8 cellular contexts compared by ENCODE assay signal in genomic region chr16:69187891-69188451, GRCh38. TPM values are rescaled to one million over a fixed set of nuclear protein-coding genes. Genes with fewer than 3 reads are reported as not detected.
DNase-seq lines count a peak whose midpoint lies in the region; ATAC-seq and TF ChIP-seq lines count a peak whose summit lies in the region.

No MANE protein-coding gene starts in this region.

- H3K4me2 ChIP-seq in BLaER1 (peak overlapping the region; percentile 97), HCT116 (ENCODE audit: low read length) (peak overlapping the region; percentile 94)

- ATAC-seq in HCT116 (peak; percentile 6; the same call in 1 of the 2 replicates), right cardiac atrium (peak; percentile 23 to 57), HG03442 (IDR thresholded peaks at IDR 0.05; ENCODE audit: unreplicated experiment) (no peak)

- no peak for TF ChIP-seq RAD21 in HCT116 (IDR thresholded peaks at IDR 0.05; ENCODE audit: low read depth)

- POLR2A ChIA-PET in HCT116 (lab: Charles Lee): no interaction called here

- H3K9me2 ChIP-seq in HCT116 (ENCODE audit: insufficient read depth): no peaks in the 10 kb centered on the region

- BruUV-seq in HCT116 (replicated peaks; lab: Mats Ljungman, UMichigan): no TSS peak

- RAD21 ChIA-PET in HCT116 (lab: Charles Lee; ENCODE audit: low non-redundant PET in 1 of 2, low total read pairs in 2 of 2, uncharacterized antibody in 2 of 2, unreplicated experiment in 2 of 2): interaction anchor here in 1 of 2 experiments (0.6 kb wide), 1 partner anchor 86 kb away, joined by 3 read pairs; no protein-coding TSS in a partner anchor

- H3K27me3 ChIP-seq in BLaER1 (no peaks in the 10 kb centered on the region), HCT116 (ENCODE audit: insufficient read depth, low read length) (no peaks in the 10 kb centered on the region), SJCRH30 (no peaks in the 10 kb centered on the region), right cardiac atrium (ENCODE audit: control insufficient read depth, insufficient read depth) (no peaks in the 10 kb centered on the region)

- CTCF ChIA-PET in HCT116 (lab: Charles Lee): no interaction called here

- intact Hi-C loops in HCT116 (cut with micrococcal nuclease): no loop called here
- intact Hi-C loops in right cardiac atrium (cut with DNase I): no loop called here

- H3K9me3 ChIP-seq in BLaER1: no peaks in the 10 kb centered on the region
- H3K9me3 ChIP-seq in HCT116 (ENCODE audit: control insufficient read depth in 1 of 2, insufficient read depth in 1 of 2, low read depth in 1 of 2, low read length in 2 of 2): no peaks in the 10 kb centered on the region
- no peaks in the 10 kb centered on the region for H3K9me3 ChIP-seq in SJCRH30 (replicated peaks)
- H3K9me3 ChIP-seq in right cardiac atrium (ENCODE audit: control insufficient read depth, low read length): no peaks in the 10 kb centered on the region

- no peak for TF ChIP-seq CTCF in HCT116 (IDR thresholded peaks at IDR 0.05 in 2 of 3, conservative IDR thresholded peaks at IDR 0.05 in 1 of 3; ENCODE audit: borderline replicate concordance in 1 of 3, insufficient read depth in 1 of 3, low read depth in 2 of 3, low read length in 2 of 3)

- H3K36me3 ChIP-seq in BLaER1: no peaks in the 10 kb centered on the region
- H3K36me3 ChIP-seq in HCT116 (ENCODE audit: control insufficient read depth in 1 of 2, insufficient read depth in 2 of 2, low read length in 2 of 2): no peaks in the 10 kb centered on the region
- H3K36me3 ChIP-seq in SJCRH30: no peaks in the 10 kb centered on the region

- H2AFZ ChIP-seq in HCT116 (ENCODE audit: low read depth, low read length, poor library complexity, severe bottlenecking): no peak overlapping the region

- H3K79me2 ChIP-seq in HCT116 (ENCODE audit: insufficient read depth, low read length): peaks cover 47% of the 10 kb centered on the region

- DNase-seq in HCT116 (ENCODE audit: low read depth, low spot score): no peak
- DNase-seq in SJCRH30: peak; percentile 34 to 54
- DNase-seq in right cardiac atrium: peak; percentile 62 to 84 (median 83)
- DNase-seq in putamen (ENCODE audit: low spot score): peak; percentile 46
- no peak for DNase-seq in HuH-7 (ENCODE audit: low spot score)

- H4K20me1 ChIP-seq in BLaER1: peaks cover 50% of the 10 kb centered on the region
- no peaks in the 10 kb centered on the region for H4K20me1 ChIP-seq in HCT116 (ENCODE audit: insufficient read depth)

- H3K4me1 ChIP-seq in BLaER1 (peaks cover 49% of the 10 kb centered on the region), HCT116 (ENCODE audit: control insufficient read depth in 1 of 2, insufficient read depth in 2 of 2, low read length in 2 of 2) (peaks cover 23 to 41% of the 10 kb centered on the region in 2 experiments), SJCRH30 (no peaks in the 10 kb centered on the region), right cardiac atrium (ENCODE audit: control insufficient read depth, insufficient read depth, low read length) (peaks cover 3% of the 10 kb centered on the region)

- no peak for TF ChIP-seq POLR2A in HCT116 (IDR thresholded peaks at IDR 0.05; ENCODE audit: borderline replicate concordance, extremely low read depth, insufficient read depth, insufficient read length)

- peak overlapping the region; percentile 87 for H3K27ac ChIP-seq in BLaER1
- H3K27ac ChIP-seq in HCT116 (ENCODE audit: low read depth, low read length): peak overlapping the region; percentile 82
- peak overlapping the region; percentile 66; the same call in 1 of the 2 replicates for H3K27ac ChIP-seq in SJCRH30
- peak overlapping the region; percentile 51 for H3K27ac ChIP-seq in adipose tissue (ENCODE audit: low read depth, low read length)
- H3K27ac ChIP-seq in right cardiac atrium (ENCODE audit: low read length): peak overlapping the region; percentile 62

- H3K9ac ChIP-seq in BLaER1 (peak overlapping the region; percentile 86), HCT116 (ENCODE audit: low read length) (peak overlapping the region; percentile 74)

- 0 to 1% (median 0%) methylated on average over 24 of the region's 24 CpGs for WGBS in adipose tissue, 3 donors
- WGBS in right cardiac atrium: under 1% methylated on average over 24 of the region's 24 CpGs

- H3K4me3 ChIP-seq in BLaER1 (peak overlapping the region; percentile 97), HCT116 (replicated peaks in 1 of 2; ENCODE audit: low read depth in 1 of 2, low read length in 2 of 2) (peak overlapping the region; percentile 71 to 76), SJCRH30 (peak overlapping the region; percentile 83), right cardiac atrium (ENCODE audit: low read length) (peak overlapping the region; percentile 91)

TF ChIP-seq in HCT116, 20 proteins besides CTCF, POLR2A, EP300 and RAD21:
- peak; percentile 16; the same call in 1 of the 2 replicates for TF ChIP-seq MAX (IDR thresholded peaks at IDR 0.05)
- TF ChIP-seq SIN3A (IDR thresholded peaks at IDR 0.05; ENCODE audit: low read depth): no peak
- TF ChIP-seq JUND (IDR thresholded peaks at IDR 0.05): no peak
- TF ChIP-seq SP1 (IDR thresholded peaks at IDR 0.05; ENCODE audit: low read depth): no peak
- no peak for TF ChIP-seq TCF7L2 (IDR thresholded peaks at IDR 0.05; ENCODE audit: borderline replicate concordance, extremely low read depth, insufficient read depth, insufficient read length)

RNA-seq across cellular contexts. Expression of gene SNTB2, which starts 1.0 kb away (rescaled TPM):
- total RNA-seq in HCT116 (2021; ENCODE audit: unreplicated experiment): 38.1 TPM
- polyA plus RNA-seq in HCT116 (2012): 8.0 and 10.6 TPM in 2 replicates
- total RNA-seq in SJCRH30 (2014; rRNA removed; shearing (Covaris generic)): 12.5 and 14.0 TPM in 2 replicates
- 10 to 100 TPM in 1 of 3 donors, 1 to 10 TPM in 2; 3.3 to 20.9 (median 8.9) TPM for polyA plus RNA-seq in adipose tissue
- total RNA-seq in right cardiac atrium: 10 to 100 TPM; 19.8 to 30.4 (median 22.4) TPM
- polyA plus RNA-seq in right cardiac atrium: 7.0 TPM

RNA-seq across cellular contexts. Expression of gene UTP4, which starts 55.5 kb away (rescaled TPM):
- 125 TPM for total RNA-seq in HCT116 (2021; ENCODE audit: unreplicated experiment)
- polyA plus RNA-seq in HCT116 (2012): 78.2 and 80.1 TPM in 2 replicates
- 23.8 and 31.4 TPM in 2 replicates for total RNA-seq in SJCRH30 (2014; rRNA removed; shearing (Covaris generic))
- 10 to 100 TPM; 17.6 to 50.2 (median 20.9) TPM for polyA plus RNA-seq in adipose tissue
- total RNA-seq in right cardiac atrium: 10 to 100 TPM; 21.3 to 35.1 (median 28.2) TPM
- 13.4 TPM for polyA plus RNA-seq in right cardiac atrium

RNA-seq across cellular contexts. Expression of gene CHTF8, which starts 55.6 kb away (rescaled TPM):
- total RNA-seq in HCT116 (2021; ENCODE audit: unreplicated experiment): 184 TPM
- 123 and 145 TPM in 2 replicates for polyA plus RNA-seq in HCT116 (2012)
- total RNA-seq in SJCRH30 (2014; rRNA removed; shearing (Covaris generic)): 38.2 and 42.3 TPM in 2 replicates
- polyA plus RNA-seq in adipose tissue: 10 to 100 TPM; 39.2 to 50.9 (median 42.2) TPM
- total RNA-seq in right cardiac atrium: 10 to 100 TPM; 48.5 to 60.3 (median 54.1) TPM
- polyA plus RNA-seq in right cardiac atrium: 29.6 TPM

Comparison
In these comparisons a context has a peak if more than half of its experiments do, and no peak if none do; other contexts are left out.
1. DNase-seq: peak in SJCRH30 (2 of 2), right cardiac atrium (3 of 3) and putamen (single experiment); none in HCT116 (single experiment) and HuH-7 (single experiment).
2. Peak in every context shown above with its lines, with median percentiles within 50 percentile points of each other: H3K27ac ChIP-seq and H3K4me3 ChIP-seq.